Comparison of ENCODE assay signal across 1 cellular context in the genomic region with DNA sequence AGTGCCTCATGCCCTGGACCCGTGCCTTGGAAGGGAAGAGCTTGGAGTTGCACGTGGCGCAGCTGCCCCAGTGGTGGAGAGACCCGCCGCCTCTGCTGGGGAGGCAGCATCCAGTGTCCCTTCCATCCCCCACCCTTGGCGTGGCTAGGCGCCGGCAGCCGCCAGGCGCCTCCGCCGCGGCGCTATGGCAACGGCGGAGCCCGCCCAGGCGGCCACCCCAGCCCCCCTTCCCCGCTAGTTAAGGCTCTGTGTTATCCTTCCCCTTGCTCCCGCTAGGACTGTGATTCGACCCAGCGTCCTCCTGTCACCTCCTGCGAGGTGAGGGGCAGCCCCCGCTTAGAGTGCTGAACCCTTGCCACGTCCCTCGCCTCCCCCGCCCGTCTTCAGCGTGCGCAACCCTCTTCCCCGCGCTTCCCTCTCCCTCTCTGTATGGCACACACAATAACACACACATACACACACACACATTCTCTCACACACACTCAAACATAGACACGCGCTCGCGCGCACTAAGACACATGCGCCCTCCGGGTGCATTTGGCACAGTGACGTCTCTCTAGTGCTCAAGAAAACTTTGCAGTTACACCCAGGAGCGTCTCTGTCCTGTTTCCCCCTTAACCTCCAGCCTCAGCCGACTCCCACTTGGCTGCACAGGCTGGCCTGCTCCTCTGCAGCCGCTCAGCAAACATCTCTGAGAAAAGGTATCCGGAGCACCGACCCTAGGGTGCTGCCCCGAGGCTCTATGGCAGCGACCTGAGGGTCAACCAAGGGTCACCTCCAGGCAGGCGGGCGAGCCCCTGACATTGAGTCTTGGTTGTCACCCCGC.
TF ChIP-seq lines count a peak whose summit lies in the region.

No MANE protein-coding gene starts in this region.

TF ChIP-seq in WTC11, 78 proteins besides CTCF, POLR2A, EP300 and RAD21 (continued from another document):
- TF ChIP-seq, protein P1, sequence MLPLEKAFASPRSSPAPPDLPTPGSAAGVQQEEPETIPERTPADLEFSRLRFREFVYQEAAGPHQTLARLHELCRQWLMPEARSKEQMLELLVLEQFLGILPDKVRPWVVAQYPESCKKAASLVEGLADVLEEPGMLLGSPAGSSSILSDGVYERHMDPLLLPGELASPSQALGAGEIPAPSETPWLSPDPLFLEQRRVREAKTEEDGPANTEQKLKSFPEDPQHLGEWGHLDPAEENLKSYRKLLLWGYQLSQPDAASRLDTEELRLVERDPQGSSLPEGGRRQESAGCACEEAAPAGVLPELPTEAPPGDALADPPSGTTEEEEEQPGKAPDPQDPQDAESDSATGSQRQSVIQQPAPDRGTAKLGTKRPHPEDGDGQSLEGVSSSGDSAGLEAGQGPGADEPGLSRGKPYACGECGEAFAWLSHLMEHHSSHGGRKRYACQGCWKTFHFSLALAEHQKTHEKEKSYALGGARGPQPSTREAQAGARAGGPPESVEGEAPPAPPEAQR (CRISPR knock-in tag; IDR thresholded peaks at IDR 0.05) = no peak
- no peak for TF ChIP-seq ZNF263 (CRISPR knock-in tag; IDR thresholded peaks at IDR 0.05; ENCODE audit: low read depth)
- no peak for TF ChIP-seq RELA (CRISPR knock-in tag; IDR thresholded peaks at IDR 0.05; ENCODE audit: borderline replicate concordance)
- TF ChIP-seq FOXK1 (CRISPR knock-in tag; IDR thresholded peaks at IDR 0.05) = 0 out of 2 replicates have a peak, but pooled peaks have one; percentile 52
- 0 out of 2 replicates have a peak, but pooled peaks have one; percentile 25 for TF ChIP-seq ZNF423 (CRISPR knock-in tag; IDR thresholded peaks at IDR 0.05)
- peak; percentile 20; the same call in 1 of the 2 replicates for TF ChIP-seq TP53 (CRISPR knock-in tag; IDR thresholded peaks at IDR 0.05)
- no peak for TF ChIP-seq ZNF232 (CRISPR knock-in tag; IDR thresholded peaks at IDR 0.05)
- no peak for TF ChIP-seq SMAD3 (CRISPR knock-in tag; IDR thresholded peaks at IDR 0.05; ENCODE audit: borderline replicate concordance)
- TF ChIP-seq, protein P2, sequence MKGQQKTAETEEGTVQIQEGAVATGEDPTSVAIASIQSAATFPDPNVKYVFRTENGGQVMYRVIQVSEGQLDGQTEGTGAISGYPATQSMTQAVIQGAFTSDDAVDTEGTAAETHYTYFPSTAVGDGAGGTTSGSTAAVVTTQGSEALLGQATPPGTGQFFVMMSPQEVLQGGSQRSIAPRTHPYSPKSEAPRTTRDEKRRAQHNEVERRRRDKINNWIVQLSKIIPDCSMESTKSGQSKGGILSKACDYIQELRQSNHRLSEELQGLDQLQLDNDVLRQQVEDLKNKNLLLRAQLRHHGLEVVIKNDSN (CRISPR knock-in tag; IDR thresholded peaks at IDR 0.05) = peak; percentile 13; the same call in 1 of the 2 replicates
- peak; percentile 49; the same call in 1 of the 2 replicates for TF ChIP-seq FOXP1 (CRISPR knock-in tag; IDR thresholded peaks at IDR 0.05; ENCODE audit: borderline replicate concordance)
- peak; percentile 12; the same call in 1 of the 2 replicates for TF ChIP-seq CREM (CRISPR knock-in tag; IDR thresholded peaks at IDR 0.05)
- TF ChIP-seq NR2C2 (CRISPR knock-in tag; IDR thresholded peaks at IDR 0.05) = no peak
- peak; percentile 64; the same call in 1 of the 2 replicates for TF ChIP-seq MYBL2 (CRISPR knock-in tag; IDR thresholded peaks at IDR 0.05)
- TF ChIP-seq, protein P3, sequence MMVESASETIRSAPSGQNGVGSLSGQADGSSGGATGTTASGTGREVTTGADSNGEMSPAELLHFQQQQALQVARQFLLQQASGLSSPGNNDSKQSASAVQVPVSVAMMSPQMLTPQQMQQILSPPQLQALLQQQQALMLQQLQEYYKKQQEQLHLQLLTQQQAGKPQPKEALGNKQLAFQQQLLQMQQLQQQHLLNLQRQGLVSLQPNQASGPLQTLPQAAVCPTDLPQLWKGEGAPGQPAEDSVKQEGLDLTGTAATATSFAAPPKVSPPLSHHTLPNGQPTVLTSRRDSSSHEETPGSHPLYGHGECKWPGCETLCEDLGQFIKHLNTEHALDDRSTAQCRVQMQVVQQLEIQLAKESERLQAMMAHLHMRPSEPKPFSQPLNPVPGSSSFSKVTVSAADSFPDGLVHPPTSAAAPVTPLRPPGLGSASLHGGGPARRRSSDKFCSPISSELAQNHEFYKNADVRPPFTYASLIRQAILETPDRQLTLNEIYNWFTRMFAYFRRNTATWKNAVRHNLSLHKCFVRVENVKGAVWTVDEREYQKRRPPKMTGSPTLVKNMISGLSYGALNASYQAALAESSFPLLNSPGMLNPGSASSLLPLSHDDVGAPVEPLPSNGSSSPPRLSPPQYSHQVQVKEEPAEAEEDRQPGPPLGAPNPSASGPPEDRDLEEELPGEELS (CRISPR knock-in tag; IDR thresholded peaks at IDR 0.05) = peak; percentile 21; the same call in 1 of the 2 replicates
- TF ChIP-seq, protein P4, sequence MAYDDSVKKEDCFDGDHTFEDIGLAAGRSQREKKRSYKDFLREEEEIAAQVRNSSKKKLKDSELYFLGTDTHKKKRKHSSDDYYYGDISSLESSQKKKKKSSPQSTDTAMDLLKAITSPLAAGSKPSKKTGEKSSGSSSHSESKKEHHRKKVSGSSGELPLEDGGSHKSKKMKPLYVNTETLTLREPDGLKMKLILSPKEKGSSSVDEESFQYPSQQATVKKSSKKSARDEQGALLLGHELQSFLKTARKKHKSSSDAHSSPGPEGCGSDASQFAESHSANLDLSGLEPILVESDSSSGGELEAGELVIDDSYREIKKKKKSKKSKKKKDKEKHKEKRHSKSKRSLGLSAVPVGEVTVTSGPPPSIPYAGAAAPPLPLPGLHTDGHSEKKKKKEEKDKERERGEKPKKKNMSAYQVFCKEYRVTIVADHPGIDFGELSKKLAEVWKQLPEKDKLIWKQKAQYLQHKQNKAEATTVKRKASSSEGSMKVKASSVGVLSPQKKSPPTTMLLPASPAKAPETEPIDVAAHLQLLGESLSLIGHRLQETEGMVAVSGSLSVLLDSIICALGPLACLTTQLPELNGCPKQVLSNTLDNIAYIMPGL (CRISPR knock-in tag; IDR thresholded peaks at IDR 0.05) = peak; percentile 42; the same call in 1 of the 2 replicates
- TF ChIP-seq, protein P5, sequence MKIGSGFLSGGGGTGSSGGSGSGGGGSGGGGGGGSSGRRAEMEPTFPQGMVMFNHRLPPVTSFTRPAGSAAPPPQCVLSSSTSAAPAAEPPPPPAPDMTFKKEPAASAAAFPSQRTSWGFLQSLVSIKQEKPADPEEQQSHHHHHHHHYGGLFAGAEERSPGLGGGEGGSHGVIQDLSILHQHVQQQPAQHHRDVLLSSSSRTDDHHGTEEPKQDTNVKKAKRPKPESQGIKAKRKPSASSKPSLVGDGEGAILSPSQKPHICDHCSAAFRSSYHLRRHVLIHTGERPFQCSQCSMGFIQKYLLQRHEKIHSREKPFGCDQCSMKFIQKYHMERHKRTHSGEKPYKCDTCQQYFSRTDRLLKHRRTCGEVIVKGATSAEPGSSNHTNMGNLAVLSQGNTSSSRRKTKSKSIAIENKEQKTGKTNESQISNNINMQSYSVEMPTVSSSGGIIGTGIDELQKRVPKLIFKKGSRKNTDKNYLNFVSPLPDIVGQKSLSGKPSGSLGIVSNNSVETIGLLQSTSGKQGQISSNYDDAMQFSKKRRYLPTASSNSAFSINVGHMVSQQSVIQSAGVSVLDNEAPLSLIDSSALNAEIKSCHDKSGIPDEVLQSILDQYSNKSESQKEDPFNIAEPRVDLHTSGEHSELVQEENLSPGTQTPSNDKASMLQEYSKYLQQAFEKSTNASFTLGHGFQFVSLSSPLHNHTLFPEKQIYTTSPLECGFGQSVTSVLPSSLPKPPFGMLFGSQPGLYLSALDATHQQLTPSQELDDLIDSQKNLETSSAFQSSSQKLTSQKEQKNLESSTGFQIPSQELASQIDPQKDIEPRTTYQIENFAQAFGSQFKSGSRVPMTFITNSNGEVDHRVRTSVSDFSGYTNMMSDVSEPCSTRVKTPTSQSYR (CRISPR knock-in tag; IDR thresholded peaks at IDR 0.05) = peak; percentile 71
